Comparison of ENCODE assay signal across 26 cellular contexts in the genomic region with DNA sequence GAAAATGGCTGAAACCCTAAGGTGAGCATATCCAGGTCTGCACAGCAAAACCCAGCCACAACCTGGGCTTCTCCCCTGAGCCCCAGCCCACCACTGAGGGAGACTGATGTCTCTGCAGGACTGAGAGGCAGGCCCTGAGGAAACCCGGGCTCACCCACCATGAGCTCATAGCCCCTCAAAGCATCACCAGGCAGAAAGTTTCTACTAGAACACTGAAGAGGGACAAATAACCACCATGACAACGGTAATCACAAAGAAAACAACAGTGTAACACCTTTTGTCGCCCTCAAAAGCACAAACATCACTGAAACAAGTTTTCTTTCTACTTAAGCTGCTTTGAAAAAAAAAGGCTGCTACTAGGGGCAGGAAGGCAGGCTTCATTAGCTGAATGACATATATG. TPM values are rescaled to one million over a fixed set of nuclear protein-coding genes. Genes with fewer than 3 reads are reported as not detected.
DNase-seq lines count a peak whose midpoint lies in the region; ATAC-seq, FAIRE-seq and TF ChIP-seq lines count a peak whose summit lies in the region.
"Had no signal": no experiment of that assay in that cellular context is flagged by ENCODE, and none has a peak within 500 bp of the region (broad histone marks: within the 10 kb centered on the region; RNA-seq: fewer than 3 reads in every experiment).

No MANE protein-coding gene starts in this region.

- no TSS peak for BruUV-seq in IMR-90 (replicated peaks; lab: Mats Ljungman, UMichigan)

- TF ChIP-seq POLR2A in IMR-90 (IDR thresholded peaks at IDR 0.05; ENCODE audit: low read depth, low read length) (no peak), H54 (IDR thresholded peaks at IDR 0.05; ENCODE audit: low read depth, low read length) (no peak)

- no peak overlapping the region for H3K4me3 ChIP-seq in IMR-90 (ENCODE audit: insufficient read depth, low read depth, low read length)
- H3K4me3 ChIP-seq in dorsolateral prefrontal cortex = no peak overlapping the region
- no peak overlapping the region for H3K4me3 ChIP-seq in neuronal stem cell (ENCODE audit: low read length in 2 of 2)
- H3K4me3 ChIP-seq: BLaER1, GM12878, MG63, PC-9, SJCRH30 had no signal

- peaks cover 57% of the 10 kb centered on the region for H4K20me1 ChIP-seq in IMR-90 (ENCODE audit: insufficient read depth, low read length)

- H3K4ac ChIP-seq in IMR-90 (ENCODE audit: low read depth, low read length) = peak overlapping the region; percentile 15; the same call in 1 of the 2 replicates
- H3K4ac ChIP-seq in neuronal stem cell (ENCODE audit: low read length) = no peak overlapping the region

- no peak for TF ChIP-seq RAD21 in IMR-90 (IDR thresholded peaks at IDR 0.05; ENCODE audit: low read length)

- dilution Hi-C loops in IMR-90 (cut with HindIII; ENCODE audit: low sequenced_read_pairs, unreplicated experiment) = no loop called here

- DNase-seq in IMR-90 (no peak), dorsolateral prefrontal cortex (no peak), neuronal stem cell (ENCODE audit: low spot score) (no peak), H54 (ENCODE audit: insufficient read length, low spot score) (no peak)
- no peak for DNase-seq in activated CD4-positive, alpha-beta T cell treated with anti-CD3 and anti-CD28 coated beads, Interleukin-2, amount 10 ng/mL, durations not matched to agents 24 days and 14 days
- no peak for DNase-seq in activated effector memory CD4-positive, alpha-beta T cell treated with anti-CD3 and anti-CD28 coated beads, Interleukin-2, amount 50 U/mL, for 16 hours
- DNase-seq: CD4-positive, alpha-beta T cell; COR-L47; EL; GDM1; H7; KG1; MG63; NCI-H1105 treated with DMSO at 0.1 percent for 48 hours; NCI-H146; NCI-H1930; NCI-H2107; NCI-H524; NCI-H774; PC-9; SJCRH30 had no signal

- H3K9ac ChIP-seq in IMR-90 (ENCODE audit: low read depth, low read length) (no peak overlapping the region), neuronal stem cell (ENCODE audit: low read depth, low read length, poor library complexity) (no peak overlapping the region)
- H3K9ac ChIP-seq: BLaER1 had no signal

- peaks cover 27% of the 10 kb centered on the region for H3K9me1 ChIP-seq in IMR-90 (ENCODE audit: insufficient read depth, low read length)

- H2AK9ac ChIP-seq in IMR-90 (replicated peaks; ENCODE audit: low read depth, low read length, poor library complexity) = no peak overlapping the region

- no peak overlapping the region for H3K27ac Mint-ChIP-seq in activated CD4-positive, alpha-beta T cell treated with anti-CD3 and anti-CD28 coated beads, Interleukin-2, amount 10 ng/mL, durations not matched to agents 24 days and 14 days
- H3K27ac Mint-ChIP-seq: CD4-positive, alpha-beta T cell had no signal

- no peaks in the 10 kb centered on the region for H3K36me3 Mint-ChIP-seq in activated CD4-positive, alpha-beta T cell treated with anti-CD3 and anti-CD28 coated beads, Interleukin-2, amount 10 ng/mL, durations not matched to agents 24 days and 14 days (ENCODE audit: low read depth)

- H2BK15ac ChIP-seq in IMR-90 (ENCODE audit: low read depth, low read length) (no peak overlapping the region), neuronal stem cell (ENCODE audit: low read length) (peak overlapping the region; percentile 87)

- WGBS in IMR-90 (ENCODE audit: extremely low coverage in 2 of 2, insufficient read length in 1 of 2), 2 experiments = no CpG with 5 or more reads among the region's 3 CpGs
- no CpG with 5 or more reads among the region's 3 CpGs for WGBS in neuronal stem cell (ENCODE audit: extremely low coverage in 2 of 2, insufficient read length in 2 of 2, insufficient replicate concordance in 1 of 2), 2 donors

- FAIRE-seq in H54 (lab: Jason Lieb, UNC) = no peak
- FAIRE-seq: A204.1, GM12878 had no signal

- TF ChIP-seq CTCF in IMR-90 (conservative IDR thresholded peaks at IDR 0.05; ENCODE audit: low read depth, low read length) (no peak), dorsolateral prefrontal cortex (IDR thresholded peaks at IDR 0.05 in 54 of 56, conservative IDR thresholded peaks at IDR 0.05 in 2 of 56; ENCODE audit: low read depth in 1 of 56, partially characterized antibody in 56 of 56) (no peak)

- H2BK120ac ChIP-seq in IMR-90 (ENCODE audit: low read depth, low read length) (no peak overlapping the region), neuronal stem cell (ENCODE audit: low read depth, low read length) (no peak overlapping the region)

- H2BK20ac ChIP-seq in IMR-90 (ENCODE audit: low read depth, low read length) = no peak overlapping the region

- H3K27ac ChIP-seq in IMR-90 (ENCODE audit: insufficient read depth, low read length) = no peak overlapping the region
- H3K27ac ChIP-seq in dorsolateral prefrontal cortex = peak overlapping the region in 50 of 59 donors; percentile 1 to 87 (median 54)
- no peak overlapping the region for H3K27ac ChIP-seq in neuronal stem cell (replicated peaks; ENCODE audit: low read length)
- H3K27ac ChIP-seq: BLaER1, PC-9, SJCRH30 had no signal

- H2AK5ac ChIP-seq in IMR-90 (ENCODE audit: low read depth, low read length) = no peak overlapping the region
- no peak overlapping the region for H2AK5ac ChIP-seq in neuronal stem cell (ENCODE audit: low read depth, low read length)

- H3K27me3 Mint-ChIP-seq in activated CD4-positive, alpha-beta T cell treated with anti-CD3 and anti-CD28 coated beads, Interleukin-2, amount 10 ng/mL, durations not matched to agents 24 days and 14 days = peaks cover 5% of the 10 kb centered on the region

- no peak overlapping the region for H3K4me3 Mint-ChIP-seq in activated CD4-positive, alpha-beta T cell treated with anti-CD3 and anti-CD28 coated beads, Interleukin-2, amount 10 ng/mL, durations not matched to agents 24 days and 14 days
- H3K4me3 Mint-ChIP-seq: CD4-positive, alpha-beta T cell had no signal

- peaks cover 43 to 88% of the 10 kb centered on the region in 2 experiments for H3K79me1 ChIP-seq in IMR-90 (ENCODE audit: low read depth in 1 of 2, low read length in 2 of 2)
- no peaks in the 10 kb centered on the region for H3K79me1 ChIP-seq in neuronal stem cell (ENCODE audit: low read depth, low read length)

- POLR2A ChIA-PET in IMR-90 (lab: Charles Lee; ENCODE audit: unreplicated experiment) = no interaction called here

- H3K18ac ChIP-seq in IMR-90 (ENCODE audit: low read depth, low read length) (no peak overlapping the region; the same call in 1 of the 2 replicates), neuronal stem cell (ENCODE audit: low read length) (no peak overlapping the region)

- H2AFZ ChIP-seq in IMR-90 (replicated peaks; ENCODE audit: low read length, poor library complexity) (no peak overlapping the region), neuronal stem cell (ENCODE audit: low read length) (no peak overlapping the region)
- H2AFZ ChIP-seq: PC-9 had no signal

- peaks cover 11% of the 10 kb centered on the region; the same call in 1 of the 2 replicates for H3K36me3 ChIP-seq in IMR-90 (ENCODE audit: control insufficient read depth, insufficient read depth, low read length)
- no peaks in the 10 kb centered on the region for H3K36me3 ChIP-seq in neuronal stem cell (replicated peaks in 1 of 2; ENCODE audit: control insufficient read depth in 2 of 2, insufficient read depth in 2 of 2, low read length in 2 of 2)
- H3K36me3 ChIP-seq: BLaER1 had no signal

- no peak overlapping the region; the same call in 1 of the 2 replicates for H4K5ac ChIP-seq in IMR-90 (ENCODE audit: low read depth, low read length)

- no peaks in the 10 kb centered on the region for H3K4me1 Mint-ChIP-seq in activated CD4-positive, alpha-beta T cell treated with anti-CD3 and anti-CD28 coated beads, Interleukin-2, amount 10 ng/mL, durations not matched to agents 24 days and 14 days

- H2BK12ac ChIP-seq in neuronal stem cell (ENCODE audit: low read length) = no peak overlapping the region

- H4K8ac ChIP-seq in IMR-90 (ENCODE audit: low read depth in 2 of 2, low read length in 2 of 2) = no peak overlapping the region
- no peak overlapping the region for H4K8ac ChIP-seq in neuronal stem cell (ENCODE audit: low read depth, low read length)

- H3K23ac ChIP-seq in IMR-90 (ENCODE audit: low read depth, low read length) = 0 out of 2 replicates have a peak overlapping the region, but pooled peaks have one; percentile 63
- H3K23ac ChIP-seq in neuronal stem cell (ENCODE audit: low read depth, low read length, poor library complexity) = no peak overlapping the region

- H3K4me1 ChIP-seq in IMR-90 (ENCODE audit: control insufficient read depth, insufficient read depth, low read length) (peaks cover 24% of the 10 kb centered on the region), neuronal stem cell (ENCODE audit: control insufficient read depth in 2 of 2, insufficient read depth in 1 of 2, low read depth in 1 of 2, low read length in 2 of 2) (peaks cover 0 to 25% of the 10 kb centered on the region in 2 donors)
- H3K4me1 ChIP-seq: BLaER1 had no signal

- H4K91ac ChIP-seq in IMR-90 (ENCODE audit: insufficient read depth, low read depth, low read length) = no peak overlapping the region
- H4K91ac ChIP-seq in neuronal stem cell (ENCODE audit: low read depth, low read length, poor library complexity) = no peak overlapping the region

- ATAC-seq in IMR-90 (ENCODE audit: low read depth) = no peak
- ATAC-seq in GM21717 (IDR thresholded peaks at IDR 0.05; ENCODE audit: unreplicated experiment) = no peak
- ATAC-seq: GM12878, Right ventricle myocardium inferior had no signal

- H3K9me3 Mint-ChIP-seq in activated CD4-positive, alpha-beta T cell treated with anti-CD3 and anti-CD28 coated beads, Interleukin-2, amount 10 ng/mL, durations not matched to agents 24 days and 14 days = no peaks in the 10 kb centered on the region
- H3K9me3 Mint-ChIP-seq: CD4-positive, alpha-beta T cell had no signal

- intact Hi-C loops in IMR-90 (cut with micrococcal nuclease) (loop anchor here (5.0 kb wide), 1 partner anchor 207 kb away; no protein-coding TSS in a partner anchor), dorsolateral prefrontal cortex (cut with DNase I) (no loop called here)
- intact Hi-C loops in activated CD4-positive, alpha-beta T cell treated with anti-CD3 and anti-CD28 coated beads, Interleukin-2, amount 10 ng/mL, durations not matched to agents 24 days and 14 days (cut with micrococcal nuclease) = no loop called here

- H2BK5ac ChIP-seq in IMR-90 (ENCODE audit: low read depth, low read length, poor library complexity, severe bottlenecking) = no peak overlapping the region
- H2BK5ac ChIP-seq in neuronal stem cell (ENCODE audit: low read length) = no peak overlapping the region

- no peak overlapping the region for H3K4me2 ChIP-seq in IMR-90 (ENCODE audit: low read depth, low read length)
- H3K4me2 ChIP-seq in neuronal stem cell (ENCODE audit: insufficient read depth, low read length, poor library complexity, severe bottlenecking) = no peak overlapping the region
- H3K4me2 ChIP-seq: BLaER1, PC-9 had no signal

- H3K27me3 ChIP-seq in IMR-90 (ENCODE audit: control insufficient read depth, insufficient read depth, low read length) (no peaks in the 10 kb centered on the region), dorsolateral prefrontal cortex (peaks cover 0 to 19% (median 0%) of the 10 kb centered on the region in 45 donors), neuronal stem cell (ENCODE audit: control insufficient read depth in 3 of 3, insufficient read depth in 3 of 3, low read depth in 1 of 3, low read length in 3 of 3) (peaks cover 0 to 2% (median 0%) of the 10 kb centered on the region in 3 experiments)
- H3K27me3 ChIP-seq: BLaER1, MG63, SJCRH30 had no signal

- CTCF ChIA-PET in IMR-90 (lab: Yijun Ruan, JAX) = no interaction called here

- in situ Hi-C loops in IMR-90 (cut with MboI; ENCODE audit: low sequenced_read_pairs) = no loop called here

- H3K14ac ChIP-seq in IMR-90 (replicated peaks; ENCODE audit: low read depth, low read length) (no peak overlapping the region; the same call in 1 of the 2 replicates), neuronal stem cell (ENCODE audit: low read length) (no peak overlapping the region)

- H3K9me3 ChIP-seq in IMR-90 (ENCODE audit: control insufficient read depth, insufficient read depth, low read length) (no peaks in the 10 kb centered on the region), neuronal stem cell (replicated peaks in 1 of 2; ENCODE audit: control insufficient read depth in 2 of 2, insufficient read depth in 1 of 2, low read depth in 1 of 2, low read length in 2 of 2) (no peaks in the 10 kb centered on the region)
- H3K9me3 ChIP-seq: BLaER1, MG63, SJCRH30 had no signal

- H3K56ac ChIP-seq in IMR-90 (ENCODE audit: extremely low read depth, insufficient read depth, low read length) = no peak overlapping the region

RNA-seq across cellular contexts. Expression of gene TSHZ3, which starts 29.8 kb away (rescaled TPM):
- total RNA-seq in IMR-90 (2012; rRNA removed) (7.8 and 8.1 TPM in 2 replicates), dorsolateral prefrontal cortex (10 to 100 TPM in 119 of 120 experiments, 1 to 10 TPM in 1; 8.4 to 35.0 (median 22.7) TPM)
- polyA plus RNA-seq in IMR-90 (2012; rRNA removed) = 12.6 and 13.0 TPM in 2 replicates
- 5.5 and 10.2 TPM in 2 replicates for polyA plus RNA-seq in IMR-90 (2012; cell fraction: cytosol; rRNA removed)
- 29.6 and 33.4 TPM in 2 replicates for polyA plus RNA-seq in IMR-90 (2012; cell fraction: nucleus; rRNA removed; ENCODE audit: low replicate concordance)
- polyA plus RNA-seq in neuronal stem cell (2013, experiment 1 of 2) = 1.5 TPM
- 1.6 TPM for polyA plus RNA-seq in neuronal stem cell (2013, experiment 2 of 2)
- 1.3 and 1.6 TPM in 2 replicates for total RNA-seq in activated CD4-positive, alpha-beta T cell treated with anti-CD3 and anti-CD28 coated beads, Interleukin-2, amount 10 ng/mL, durations not matched to agents 24 days and 14 days
- total RNA-seq: PC-9 had no signal
- polyA plus RNA-seq: GM12878 had no signal

Comparison
In these comparisons a context has a peak if more than half of its experiments do, and no peak if none do; other contexts are left out.
1. H3K27ac ChIP-seq: peak in dorsolateral prefrontal cortex (50 of 59); none in IMR-90 (single experiment) and neuronal stem cell (single experiment).